25 cellular contexts compared by ENCODE assay signal in the genomic region with DNA sequence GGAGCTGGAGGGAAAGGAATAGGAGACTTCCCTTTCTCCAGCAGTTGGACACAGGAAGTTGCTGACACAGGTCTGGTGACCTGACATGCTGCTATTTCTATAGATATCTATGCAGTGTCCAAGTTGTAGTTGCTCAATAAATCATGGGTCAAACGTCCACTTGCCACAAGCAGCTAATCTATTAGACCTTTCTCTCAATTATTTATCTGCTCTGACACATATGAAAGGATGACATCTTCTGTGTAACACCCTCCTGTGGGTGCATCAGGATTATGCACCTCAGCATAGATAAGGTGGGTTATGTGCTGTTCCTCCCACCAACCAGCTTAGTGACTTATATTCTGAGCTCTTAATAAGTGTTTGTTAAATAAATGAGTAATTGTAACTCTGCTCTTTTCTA.
"Had no signal": no experiment of that assay in that cellular context is flagged by ENCODE, and none has a peak within 500 bp of the region (broad histone marks: within the 10 kb centered on the region; RNA-seq: fewer than 3 reads in every experiment).

No MANE protein-coding gene starts in this region.

- FAIRE-seq: endothelial cell of umbilical vein, frontal cortex, urothelium cell line had no signal

- ATAC-seq: left colon; lower lobe of right lung; naive thymus-derived CD8-positive, alpha-beta T cell; psoas muscle; right lobe of liver; stimulated activated effector memory CD8-positive, alpha-beta T cell treated with anti-CD3 and anti-CD28 coated beads, Interleukin-12 subunit alpha, Interleukin-12 subunit beta, amount 100 ng/mL, for 72 hours had no signal

- H3K27ac ChIP-seq: coronary artery, left ventricle myocardium inferior, lower lobe of right lung, ovary, psoas muscle, right lobe of liver, stomach, thyroid gland had no signal

- DNase-seq: dermis blood vessel endothelial cell; effector memory CD4-positive, alpha-beta T cell; hypothalamus; immature natural killer cell; kidney glomerular epithelial cell; left colon; left ventricle myocardium inferior; lower lobe of right lung; naive thymus-derived CD8-positive, alpha-beta T cell; occipital lobe; ovary; posterior cingulate gyrus; psoas muscle; right lobe of liver; stimulated activated CD4-positive, alpha-beta T cell treated with anti-CD3 and anti-CD28 coated beads, Interleukin-2, amount 100 ng/mL, for 24 hours; stimulated activated CD4-positive, alpha-beta T cell treated with anti-CD3 and anti-CD28 coated beads, Interleukin-4, amount 100 ng/mL, for 24 hours; stimulated activated naive CD4-positive, alpha-beta T cell treated with Interleukin-2 at 50 U/mL for 16 hours; stomach; thyroid gland had no signal

- H3K4me2 ChIP-seq: smooth muscle cell had no signal

- H3K4me3 ChIP-seq: coronary artery, left ventricle myocardium inferior, lower lobe of right lung, ovary, psoas muscle, right lobe of liver, smooth muscle cell, stomach, thyroid gland had no signal

- H3K4me1 ChIP-seq: left ventricle myocardium inferior, lower lobe of right lung, psoas muscle, right lobe of liver, stomach had no signal

- H3K36me3 ChIP-seq: left ventricle myocardium inferior, lower lobe of right lung, ovary, right lobe of liver, stomach, thyroid gland had no signal

- H3K9me3 ChIP-seq: left ventricle myocardium inferior, lower lobe of right lung, ovary, psoas muscle, right lobe of liver, stomach, thyroid gland had no signal

- H3K27me3 ChIP-seq: ovary, right lobe of liver, thyroid gland had no signal
